In genomic region chr19:1491849-1492170, GRCh38 we compare ENCODE assay signal across 9 cellular contexts. TPM values are rescaled to one million over a fixed set of nuclear protein-coding genes. Genes with fewer than 3 reads are reported as not detected.
DNase-seq lines count a peak whose midpoint lies in the region; ATAC-seq and TF ChIP-seq lines count a peak whose summit lies in the region.
"Had no signal": no experiment of that assay in that cellular context is flagged by ENCODE, and none has a peak within 500 bp of the region (broad histone marks: within the 10 kb centered on the region; RNA-seq: fewer than 3 reads in every experiment).

No MANE protein-coding gene starts in this region.

- H3K27ac Mint-ChIP-seq in CD4-positive, CD25-positive, alpha-beta regulatory T cell: peak overlapping the region; percentile 20 to 58 (median 46)
- H3K27ac Mint-ChIP-seq in IgD-negative memory B cell (peak overlapping the region in 1 of 3 donors; percentile 26), nephron (no peak overlapping the region)

- H3K4me1 ChIP-seq in CD4-positive, CD25-positive, alpha-beta regulatory T cell (ENCODE audit: control insufficient read depth, insufficient read depth, low read length, poor library complexity, severe bottlenecking): peaks cover 18% of the 10 kb centered on the region

- H3K27me3 Mint-ChIP-seq in CD4-positive, CD25-positive, alpha-beta regulatory T cell: peaks cover 12% of the 10 kb centered on the region
- H3K27me3 Mint-ChIP-seq in IgD-negative memory B cell: peaks cover 5% of the 10 kb centered on the region
- H3K27me3 Mint-ChIP-seq in nephron (ENCODE audit: low read depth): peaks cover 30% of the 10 kb centered on the region

- no peaks in the 10 kb centered on the region for H3K36me3 ChIP-seq in CD4-positive, CD25-positive, alpha-beta regulatory T cell (ENCODE audit: control insufficient read depth, insufficient read depth, low read length)

- peak overlapping the region; percentile 67 to 92 (median 82) for H3K4me3 Mint-ChIP-seq in CD4-positive, CD25-positive, alpha-beta regulatory T cell
- H3K4me3 Mint-ChIP-seq in IgD-negative memory B cell: peak overlapping the region; percentile 63 to 91 (median 68)
- peak overlapping the region; percentile 80 to 84 (median 81) for H3K4me3 Mint-ChIP-seq in nephron

- TF ChIP-seq CTCF in coronary artery (IDR thresholded peaks at IDR 0.05) (no peak), nephron (IDR thresholded peaks at IDR 0.05; ENCODE audit: unreplicated experiment in 3 of 3) (no peak)

- no peaks in the 10 kb centered on the region for H3K9me3 ChIP-seq in CD4-positive, CD25-positive, alpha-beta regulatory T cell (ENCODE audit: control insufficient read depth in 2 of 2, low read length in 2 of 2)

- no peaks in the 10 kb centered on the region for H3K27me3 ChIP-seq in CD4-positive, CD25-positive, alpha-beta regulatory T cell (ENCODE audit: control insufficient read depth, insufficient read depth, low read length)

- DNase-seq in CD4-positive, CD25-positive, alpha-beta regulatory T cell: no peak
- no peak for DNase-seq in coronary artery (ENCODE audit: low spot score)
- no peak for DNase-seq in COR-L47 (lab: John Stamatoyannopoulos, UW)
- DNase-seq in NCI-H1105 (lab: John Stamatoyannopoulos, UW): no peak

- H3K4me3 ChIP-seq in CD4-positive, CD25-positive, alpha-beta regulatory T cell (ENCODE audit: low read depth, low read length): no peak overlapping the region
- H3K4me3 ChIP-seq in coronary artery: peak overlapping the region; percentile 73

- no peaks in the 10 kb centered on the region for H3K9me3 Mint-ChIP-seq in CD4-positive, CD25-positive, alpha-beta regulatory T cell
- H3K9me3 Mint-ChIP-seq in IgD-negative memory B cell (no peaks in the 10 kb centered on the region), nephron (no peaks in the 10 kb centered on the region)

- no peak for ATAC-seq in CD4-positive, CD25-positive, alpha-beta regulatory T cell (ENCODE audit: low read depth in 2 of 2)
- ATAC-seq in HG02642 (IDR thresholded peaks at IDR 0.05; ENCODE audit: poor library complexity, unreplicated experiment): no peak
- ATAC-seq in HG03159 (IDR thresholded peaks at IDR 0.05; ENCODE audit: unreplicated experiment): no peak

- no peak overlapping the region for H3K27ac ChIP-seq in CD4-positive, CD25-positive, alpha-beta regulatory T cell (ENCODE audit: insufficient read depth, low read length, poor library complexity, severe bottlenecking)
- H3K27ac ChIP-seq in coronary artery: no peak overlapping the region

- H3K36me3 Mint-ChIP-seq in CD4-positive, CD25-positive, alpha-beta regulatory T cell: no peaks in the 10 kb centered on the region
- H3K36me3 Mint-ChIP-seq in IgD-negative memory B cell (no peaks in the 10 kb centered on the region), nephron (ENCODE audit: low read depth) (no peaks in the 10 kb centered on the region)

- peaks cover 0 to 18% (median 5%) of the 10 kb centered on the region in 4 donors for H3K4me1 Mint-ChIP-seq in CD4-positive, CD25-positive, alpha-beta regulatory T cell
- peaks cover 3 to 13% (median 5%) of the 10 kb centered on the region in 3 donors for H3K4me1 Mint-ChIP-seq in IgD-negative memory B cell
- peaks cover 5% of the 10 kb centered on the region for H3K4me1 Mint-ChIP-seq in nephron

RNA-seq across cellular contexts. Expression of gene REEP6, which starts 0.8 kb away (rescaled TPM):
- 1.3 TPM for total RNA-seq in CD4-positive, CD25-positive, alpha-beta regulatory T cell
- 1 to 10 TPM; 1.5 to 3.3 (median 2.6) TPM for polyA plus RNA-seq in CD4-positive, CD25-positive, alpha-beta regulatory T cell
- polyA plus RNA-seq in IgD-negative memory B cell: 0.24 TPM

RNA-seq across cellular contexts. Expression of gene PCSK4, which starts 1.7 kb away (rescaled TPM):
- total RNA-seq in CD4-positive, CD25-positive, alpha-beta regulatory T cell: 1.3 TPM
- 1 to 10 TPM in 1 of 4 donors, under 1 TPM in 2, not detected in 1; 0.08 to 1.3 (median 0.29) TPM for polyA plus RNA-seq in CD4-positive, CD25-positive, alpha-beta regulatory T cell
- polyA plus RNA-seq in IgD-negative memory B cell: not detected

RNA-seq across cellular contexts. Expression of gene C19orf25, which starts 12.8 kb away (rescaled TPM):
- total RNA-seq in CD4-positive, CD25-positive, alpha-beta regulatory T cell: 33.4 TPM
- 10 to 100 TPM; 42.2 to 64.0 (median 54.0) TPM for polyA plus RNA-seq in CD4-positive, CD25-positive, alpha-beta regulatory T cell
- polyA plus RNA-seq in IgD-negative memory B cell: 51.1 TPM

RNA-seq across cellular contexts. Expression of gene ADAMTSL5, which starts 21.0 kb away (rescaled TPM):
- 2.1 TPM for total RNA-seq in CD4-positive, CD25-positive, alpha-beta regulatory T cell
- 1 to 10 TPM in 2 of 4 donors, under 1 TPM in 2; 0.29 to 3.3 (median 1.8) TPM for polyA plus RNA-seq in CD4-positive, CD25-positive, alpha-beta regulatory T cell
- 0.21 TPM for polyA plus RNA-seq in IgD-negative memory B cell

RNA-seq across cellular contexts. Expression of gene PLK5, which starts 32.1 kb away (rescaled TPM):
- not detected for total RNA-seq in CD4-positive, CD25-positive, alpha-beta regulatory T cell
- polyA plus RNA-seq in CD4-positive, CD25-positive, alpha-beta regulatory T cell: not detected
- polyA plus RNA-seq in IgD-negative memory B cell: not detected
- total RNA-seq: lung had no signal

Comparison
In these comparisons a context has a peak if more than half of its experiments do, and no peak if none do; other contexts are left out.
1. H3K27ac Mint-ChIP-seq: peak in CD4-positive, CD25-positive, alpha-beta regulatory T cell (3 of 3); none in nephron (0 of 3).
2. Peak in every context shown above with its lines, with median percentiles within 50 percentile points of each other: H3K4me3 Mint-ChIP-seq.